In genomic region chr5:35339006-35339405, GRCh38 we compare ENCODE assay signal across 24 cellular contexts.
"Had no signal": no experiment of that assay in that cellular context is flagged by ENCODE, and none has a peak within 500 bp of the region (broad histone marks: within the 10 kb centered on the region; RNA-seq: fewer than 3 reads in every experiment).

No MANE protein-coding gene starts in this region.

- H3K79me2 ChIP-seq: parathyroid adenoma had no signal

- H3K9ac ChIP-seq: neural progenitor cell, parathyroid adenoma had no signal

- H2AFZ ChIP-seq: neural progenitor cell had no signal

- H3K27ac Mint-ChIP-seq: effector memory CD8-positive, alpha-beta T cell; memory B cell; naive thymus-derived CD4-positive, alpha-beta T cell; neural progenitor cell; progenitor cell of endocrine pancreas; stimulated activated naive CD8-positive, alpha-beta T cell treated with anti-CD3 and anti-CD28 coated beads, Interleukin-15, amount 100 ng/mL, for 72 hours had no signal

- H3K4me2 ChIP-seq: neural progenitor cell had no signal

- H3K9me3 ChIP-seq: gastrocnemius medialis, right lobe of liver, suprapubic skin, transverse colon had no signal

- H3K36me3 ChIP-seq: gastrocnemius medialis, neural progenitor cell, right lobe of liver, suprapubic skin, transverse colon had no signal

- H3K4me1 ChIP-seq: gastrocnemius medialis, parathyroid adenoma, right lobe of liver, transverse colon had no signal

- H3K36me3 Mint-ChIP-seq: memory B cell had no signal

- H3K4me3 Mint-ChIP-seq: effector memory CD8-positive, alpha-beta T cell; memory B cell; naive thymus-derived CD4-positive, alpha-beta T cell; nephron; neural progenitor cell; stimulated activated naive CD8-positive, alpha-beta T cell treated with anti-CD3 and anti-CD28 coated beads, Interleukin-15, amount 100 ng/mL, for 72 hours had no signal

- DNase-seq: cerebellar nuclear complex; cortex of kidney; effector memory CD8-positive, alpha-beta T cell; gastrocnemius medialis; head of caudate nucleus; kidney; midbrain; naive thymus-derived CD4-positive, alpha-beta T cell; right lobe of liver; small intestine; stimulated activated CD4-positive, alpha-beta T cell treated with anti-CD3 and anti-CD28 coated beads, Interleukin-15, amount 100 ng/mL, for 24 hours; stimulated activated CD4-positive, alpha-beta T cell treated with anti-CD3 and anti-CD28 coated beads, Interleukin-2, amount 100 ng/mL, for 48 hours; stimulated activated CD8-positive, alpha-beta memory T cell treated with anti-CD3 and anti-CD28 coated beads, Interleukin-4, amount 100 ng/mL, for 48 hours; stimulated activated naive CD4-positive, alpha-beta T cell; stimulated activated naive CD8-positive, alpha-beta T cell treated with anti-CD3 and anti-CD28 coated beads, Interleukin-15, amount 100 ng/mL, for 72 hours; transverse colon had no signal

- H3K4me3 ChIP-seq: gastrocnemius medialis, lung, neural progenitor cell, right lobe of liver, suprapubic skin, transverse colon had no signal

- H3K27ac ChIP-seq: gastrocnemius medialis, neural progenitor cell, parathyroid adenoma, right lobe of liver, suprapubic skin, transverse colon had no signal

- H3K27me3 ChIP-seq: gastrocnemius medialis, neural progenitor cell, right lobe of liver, suprapubic skin, transverse colon had no signal

- ATAC-seq: effector memory CD8-positive, alpha-beta T cell; gastrocnemius medialis; left lobe of liver; naive thymus-derived CD4-positive, alpha-beta T cell; right lobe of liver; stimulated activated naive CD8-positive, alpha-beta T cell treated with anti-CD3 and anti-CD28 coated beads, Interleukin-15, amount 100 ng/mL, for 72 hours had no signal

- H3K9me3 Mint-ChIP-seq: nephron; stimulated activated naive CD8-positive, alpha-beta T cell treated with anti-CD3 and anti-CD28 coated beads, Interleukin-15, amount 100 ng/mL, for 72 hours had no signal

- H3K27me3 Mint-ChIP-seq: memory B cell; progenitor cell of endocrine pancreas; stimulated activated naive CD8-positive, alpha-beta T cell treated with anti-CD3 and anti-CD28 coated beads, Interleukin-15, amount 100 ng/mL, for 72 hours had no signal

- H3K4me1 Mint-ChIP-seq: memory B cell; nephron; stimulated activated naive CD8-positive, alpha-beta T cell treated with anti-CD3 and anti-CD28 coated beads, Interleukin-15, amount 100 ng/mL, for 72 hours had no signal
